19 cellular contexts compared by ENCODE assay signal in genomic region chr15:63967616-63968015, GRCh38.
DNase-seq lines count a peak whose midpoint lies in the region; ATAC-seq, FAIRE-seq and TF ChIP-seq lines count a peak whose summit lies in the region.
"Had no signal": no experiment of that assay in that cellular context is flagged by ENCODE, and none has a peak within 500 bp of the region (broad histone marks: within the 10 kb centered on the region; RNA-seq: fewer than 3 reads in every experiment).

No MANE protein-coding gene starts in this region.

- H3K27me3 Mint-ChIP-seq in osteocyte (ENCODE audit: unreplicated experiment) = no peaks in the 10 kb centered on the region

- DNase-seq in left ventricle myocardium inferior = no peak
- no peak for DNase-seq in Right ventricle myocardium superior
- no peak for DNase-seq in left lung
- peak; percentile 38 for DNase-seq in osteocyte (ENCODE audit: extremely low spot score, unreplicated experiment)
- peak in 1 of 2 donors; percentile 52 for DNase-seq in upper lobe of left lung
- no peak for DNase-seq in MG63
- no peak for DNase-seq in pancreas
- DNase-seq: BE2C; CD4-positive, alpha-beta memory T cell; DMS79 treated with DMSO at 0.1 percent for 48 hours; NCI-H146; NCI-H226; NCI-H526 treated with DMSO at 0.1 percent for 48 hours; NK-92 treated with Interleukin-12 subunit alpha and Interleukin-12 subunit beta, amount 100 ng/mL, for 24 hours; OCI-M1 had no signal

- H3K4me1 ChIP-seq in left ventricle myocardium inferior (peaks cover 57% of the 10 kb centered on the region), left lung (peaks cover 14 to 24% of the 10 kb centered on the region in 2 donors), upper lobe of left lung (peaks cover 18 to 46% (median 32%) of the 10 kb centered on the region in 4 donors), pancreas (peaks cover 7 to 37% (median 16%) of the 10 kb centered on the region in 3 donors)
- H3K4me1 ChIP-seq: BE2C had no signal

- TF ChIP-seq POLR2A in upper lobe of left lung (IDR thresholded peaks at IDR 0.05) = no peak

- H3K9me3 ChIP-seq in left ventricle myocardium inferior (replicated peaks) = peaks cover 7% of the 10 kb centered on the region
- no peaks in the 10 kb centered on the region for H3K9me3 ChIP-seq in left lung
- H3K9me3 ChIP-seq in upper lobe of left lung = no peaks in the 10 kb centered on the region
- H3K9me3 ChIP-seq in MG63 = peaks cover 11% of the 10 kb centered on the region
- H3K9me3 ChIP-seq in pancreas = no peaks in the 10 kb centered on the region
- H3K9me3 ChIP-seq: BE2C had no signal

- no peak for FAIRE-seq in pancreas (lab: Jason Lieb, UNC)
- FAIRE-seq: G401.6, GM12891 had no signal

- TF ChIP-seq EP300 in upper lobe of left lung (IDR thresholded peaks at IDR 0.05) = peak in 1 of 4 donors; percentile 43

- H3K9me3 Mint-ChIP-seq in osteocyte (ENCODE audit: unreplicated experiment) = peaks cover 16% of the 10 kb centered on the region

- H3K27me3 ChIP-seq in left ventricle myocardium inferior (ENCODE audit: low read depth) (no peaks in the 10 kb centered on the region), left lung (no peaks in the 10 kb centered on the region), upper lobe of left lung (no peaks in the 10 kb centered on the region), MG63 (no peaks in the 10 kb centered on the region), pancreas (no peaks in the 10 kb centered on the region)
- H3K27me3 ChIP-seq: BE2C had no signal

- TF ChIP-seq CTCF in left ventricle myocardium inferior (IDR thresholded peaks at IDR 0.05; ENCODE audit: borderline replicate concordance) = no peak
- TF ChIP-seq CTCF in left lung (IDR thresholded peaks at IDR 0.05) = no peak
- no peak for TF ChIP-seq CTCF in osteocyte (IDR thresholded peaks at IDR 0.05)
- TF ChIP-seq CTCF in upper lobe of left lung (IDR thresholded peaks at IDR 0.05) = no peak
- TF ChIP-seq CTCF in pancreas (IDR thresholded peaks at IDR 0.05) = no peak

- intact Hi-C loops in left ventricle myocardium inferior (cut with micrococcal nuclease) (no loop called here), Right ventricle myocardium superior (cut with DNase I) (no loop called here), left lung (cut with DNase I) (no loop called here), pancreas (cut with DNase I) (no loop called here)

- H3K27ac ChIP-seq in left ventricle myocardium inferior (replicated peaks) (peak overlapping the region; percentile 87), left lung (peak overlapping the region; percentile 45 to 61), upper lobe of left lung (peak overlapping the region; percentile 45 to 81 (median 57)), pancreas (peak overlapping the region in 2 of 4 donors; percentile 13 to 73)
- H3K27ac ChIP-seq: RWPE1 had no signal

- H3K27ac Mint-ChIP-seq in osteocyte (ENCODE audit: unreplicated experiment) = no peak overlapping the region
- H3K27ac Mint-ChIP-seq: CD4-positive, alpha-beta memory T cell had no signal

- ATAC-seq in Right ventricle myocardium superior (ENCODE audit: poor library complexity) (no peak), left lung (peak; percentile 75), upper lobe of left lung (ENCODE audit: low FRiP score in 2 of 2) (peak; percentile 44 to 88), pancreas (no peak)
- ATAC-seq: HCT116 had no signal

- H3K36me3 ChIP-seq in left ventricle myocardium inferior (peaks cover 20% of the 10 kb centered on the region), left lung (peaks cover 0 to 13% of the 10 kb centered on the region in 2 donors), upper lobe of left lung (peaks cover 0 to 9% (median 6%) of the 10 kb centered on the region in 4 donors), MG63 (peaks cover 4% of the 10 kb centered on the region), pancreas (no peaks in the 10 kb centered on the region)
- H3K36me3 ChIP-seq: BE2C had no signal

- peaks cover 20% of the 10 kb centered on the region for H3K36me3 Mint-ChIP-seq in osteocyte (ENCODE audit: unreplicated experiment)

- 56 to 78% methylated on average over 4 of the region's 4 CpGs for WGBS in upper lobe of left lung, 2 donors
- 87 to 88% methylated on average over 4 of the region's 4 CpGs for WGBS in pancreas, 2 donors

- H3K4me1 Mint-ChIP-seq in osteocyte (ENCODE audit: unreplicated experiment) = peaks cover 4% of the 10 kb centered on the region

- H3K4me3 ChIP-seq in left ventricle myocardium inferior (no peak overlapping the region), left lung (no peak overlapping the region), upper lobe of left lung (no peak overlapping the region), MG63 (no peak overlapping the region), pancreas (no peak overlapping the region)

- no peak overlapping the region for H3K4me3 Mint-ChIP-seq in osteocyte (ENCODE audit: unreplicated experiment)

Comparison
In these comparisons a context has a peak if more than half of its experiments do, and no peak if none do; other contexts are left out.
1. ATAC-seq: peak in left lung (single experiment) and upper lobe of left lung (2 of 2); none in Right ventricle myocardium superior (single experiment) and pancreas (0 of 4).